In genomic region chr18:3007491-3007890, GRCh38 we compare ENCODE assay signal across 18 cellular contexts. TPM values are rescaled to one million over a fixed set of nuclear protein-coding genes. Genes with fewer than 3 reads are reported as not detected.
DNase-seq lines count a peak whose midpoint lies in the region; ATAC-seq and TF ChIP-seq lines count a peak whose summit lies in the region.
"Had no signal": no experiment of that assay in that cellular context is flagged by ENCODE, and none has a peak within 500 bp of the region (broad histone marks: within the 10 kb centered on the region; RNA-seq: fewer than 3 reads in every experiment).

No MANE protein-coding gene starts in this region.

- peak overlapping the region; percentile 51; the same call in 1 of the 2 replicates for H4K5ac ChIP-seq in IMR-90 (ENCODE audit: low read depth, low read length)

- H3K27ac ChIP-seq in IMR-90 (ENCODE audit: insufficient read depth, low read length) = no peak overlapping the region
- peak overlapping the region; percentile 39 for H3K27ac ChIP-seq in osteoblast (ENCODE audit: low read depth, low read length)
- no peak overlapping the region for H3K27ac ChIP-seq in upper lobe of right lung
- H3K27ac ChIP-seq: 22Rv1, C4-2B had no signal

- no peak overlapping the region; the same call in 1 of the 2 replicates for H3K18ac ChIP-seq in IMR-90 (ENCODE audit: low read depth, low read length)

- H3K9me3 Mint-ChIP-seq in activated T-cell treated with anti-CD3 and anti-CD28 coated beads, Interleukin-2, amount 50 U/mL, for 24 hours = no peaks in the 10 kb centered on the region
- peaks cover 31% of the 10 kb centered on the region for H3K9me3 Mint-ChIP-seq in WTC11

- peak overlapping the region; percentile 59 for H2BK5ac ChIP-seq in IMR-90 (ENCODE audit: low read depth, low read length, poor library complexity, severe bottlenecking)

- TF ChIP-seq CTCF in IMR-90 (conservative IDR thresholded peaks at IDR 0.05; ENCODE audit: low read depth, low read length) = no peak
- TF ChIP-seq CTCF in WTC11 (IDR thresholded peaks at IDR 0.05) = no peak
- TF ChIP-seq CTCF in osteoblast (IDR thresholded peaks at IDR 0.05; ENCODE audit: extremely low read depth, low read depth, low read length) = no peak
- no peak for TF ChIP-seq CTCF in upper lobe of right lung (IDR thresholded peaks at IDR 0.05)

- H3K79me2 ChIP-seq in osteoblast (ENCODE audit: insufficient read depth, low read length) = peaks cover 99% of the 10 kb centered on the region

- in situ Hi-C loops in IMR-90 (cut with MboI; ENCODE audit: low sequenced_read_pairs) = no loop called here

- H3K79me1 ChIP-seq in IMR-90 (ENCODE audit: low read depth in 1 of 2, low read length in 2 of 2) = peaks cover 34 to 71% of the 10 kb centered on the region in 2 experiments

- peak overlapping the region; percentile 64; the same call in 1 of the 2 replicates for H3K4ac ChIP-seq in IMR-90 (ENCODE audit: low read depth, low read length)

- no peak overlapping the region for H3K4me3 ChIP-seq in IMR-90 (ENCODE audit: insufficient read depth, low read depth, low read length)
- H3K4me3 ChIP-seq in osteoblast (ENCODE audit: insufficient read depth, low read length) = no peak overlapping the region
- no peak overlapping the region for H3K4me3 ChIP-seq in upper lobe of right lung
- H3K4me3 ChIP-seq: A549 had no signal

- intact Hi-C loops in IMR-90 (cut with micrococcal nuclease) (loop anchor here (10.0 kb wide), 1 partner anchor 53 kb away; no protein-coding TSS in a partner anchor), upper lobe of right lung (cut with DNase I) (no loop called here)

- BruUV-seq in IMR-90 (replicated peaks; lab: Mats Ljungman, UMichigan) = no TSS peak

- H3K9me3 ChIP-seq in IMR-90 (ENCODE audit: control insufficient read depth, insufficient read depth, low read length) (0 out of 2 replicates have a peak, but pooled peaks cover 3% of the 10 kb centered on the region), osteoblast (ENCODE audit: low read depth, low read length) (no peaks in the 10 kb centered on the region), upper lobe of right lung (no peaks in the 10 kb centered on the region)
- H3K9me3 ChIP-seq: A549 had no signal

- POLR2A ChIA-PET in IMR-90 (lab: Charles Lee; ENCODE audit: unreplicated experiment) (interaction anchor here (0.6 kb wide), 1 partner anchor 81 kb away, joined by 3 read pairs; no protein-coding TSS in a partner anchor), WTC11 (lab: Charles Lee) (interaction anchor here (0.9 kb wide), 1 partner anchor 10 kb away, joined by 3 read pairs; no protein-coding TSS in a partner anchor)

- H3K4me1 Mint-ChIP-seq in activated T-cell treated with anti-CD3 and anti-CD28 coated beads, Interleukin-2, amount 50 U/mL, for 24 hours (ENCODE audit: low read depth) = peaks cover 70% of the 10 kb centered on the region
- H3K4me1 Mint-ChIP-seq in WTC11 = peaks cover 50% of the 10 kb centered on the region

- no peaks in the 10 kb centered on the region for H3K27me3 Mint-ChIP-seq in activated T-cell treated with anti-CD3 and anti-CD28 coated beads, Interleukin-2, amount 50 U/mL, for 24 hours
- H3K27me3 Mint-ChIP-seq in WTC11 (ENCODE audit: low read depth) = no peaks in the 10 kb centered on the region
- H3K27me3 Mint-ChIP-seq: CD4-positive, alpha-beta memory T cell had no signal

- peak overlapping the region; percentile 92; the same call in 1 of the 2 replicates for H2AK5ac ChIP-seq in IMR-90 (ENCODE audit: low read depth, low read length)

- no peak overlapping the region for H3K4me2 ChIP-seq in IMR-90 (ENCODE audit: low read depth, low read length)
- no peak overlapping the region for H3K4me2 ChIP-seq in osteoblast (ENCODE audit: insufficient read depth, low read length)

- no CpG with 5 or more reads among the region's 3 CpGs for WGBS in IMR-90 (ENCODE audit: extremely low coverage in 2 of 2, insufficient read length in 1 of 2), 2 experiments

- no peak overlapping the region for H3K4me3 Mint-ChIP-seq in activated T-cell treated with anti-CD3 and anti-CD28 coated beads, Interleukin-2, amount 50 U/mL, for 24 hours
- H3K4me3 Mint-ChIP-seq in WTC11 = no peak overlapping the region

- CTCF ChIA-PET in IMR-90 (lab: Yijun Ruan, JAX) = interaction anchor here (0.6 to 1.5 kb wide), 5 partner anchors 10 to 179 kb away, joined by 3 to 5 read pairs (median 4); no protein-coding TSS in a partner anchor
- CTCF ChIA-PET in WTC11 (lab: Charles Lee) = interaction anchor here (1.3 kb wide), 1 partner anchor 56 kb away, joined by 3 read pairs; no protein-coding TSS in a partner anchor

- peaks cover 16% of the 10 kb centered on the region for H3K4me1 ChIP-seq in IMR-90 (ENCODE audit: control insufficient read depth, insufficient read depth, low read length)
- no peaks in the 10 kb centered on the region for H3K4me1 ChIP-seq in osteoblast (ENCODE audit: insufficient read depth, low read length)
- peaks cover 22% of the 10 kb centered on the region for H3K4me1 ChIP-seq in upper lobe of right lung

- no peaks in the 10 kb centered on the region for H3K27me3 ChIP-seq in IMR-90 (ENCODE audit: control insufficient read depth, insufficient read depth, low read length)
- H3K27me3 ChIP-seq in osteoblast (ENCODE audit: insufficient read depth, low read length) = no peaks in the 10 kb centered on the region
- H3K27me3 ChIP-seq in upper lobe of right lung = no peaks in the 10 kb centered on the region

- TF ChIP-seq POLR2A in IMR-90 (IDR thresholded peaks at IDR 0.05; ENCODE audit: low read depth, low read length) = no peak

- H3K36me3 ChIP-seq in IMR-90 (ENCODE audit: control insufficient read depth, insufficient read depth, low read length) = peaks cover 27% of the 10 kb centered on the region
- H3K36me3 ChIP-seq in osteoblast (ENCODE audit: insufficient read depth, low read length) = peaks cover 52% of the 10 kb centered on the region
- H3K36me3 ChIP-seq in upper lobe of right lung = peaks cover 9% of the 10 kb centered on the region

- peaks cover 13% of the 10 kb centered on the region for H3K9me1 ChIP-seq in IMR-90 (ENCODE audit: insufficient read depth, low read length)

- peak overlapping the region; percentile 32 for H3K27ac Mint-ChIP-seq in activated T-cell treated with anti-CD3 and anti-CD28 coated beads, Interleukin-2, amount 50 U/mL, for 24 hours
- H3K27ac Mint-ChIP-seq in WTC11 = peak overlapping the region; percentile 52; the same call in 1 of the 2 replicates

- no peak overlapping the region for H3K9ac ChIP-seq in IMR-90 (ENCODE audit: low read depth, low read length)

- peak overlapping the region; percentile 45; the same call in 1 of the 3 replicates for H2BK15ac ChIP-seq in IMR-90 (ENCODE audit: low read depth, low read length)

- H4K20me1 ChIP-seq in IMR-90 (ENCODE audit: insufficient read depth, low read length) (peaks cover 35% of the 10 kb centered on the region; the same call in 1 of the 2 replicates), osteoblast (ENCODE audit: insufficient read depth, low read length) (peaks cover 34% of the 10 kb centered on the region)

- H2AK9ac ChIP-seq in IMR-90 (replicated peaks; ENCODE audit: low read depth, low read length, poor library complexity) = no peak overlapping the region

- H2BK20ac ChIP-seq in IMR-90 (ENCODE audit: low read depth, low read length) = peak overlapping the region; percentile 67; the same call in 1 of the 2 replicates

- H4K8ac ChIP-seq in IMR-90 (ENCODE audit: low read depth in 2 of 2, low read length in 2 of 2) = peak overlapping the region in 1 of 2 experiments; percentile 71; a peak in 1 of 4 replicates

- dilution Hi-C loops in IMR-90 (cut with HindIII; ENCODE audit: low sequenced_read_pairs, unreplicated experiment) = no loop called here

- H2AFZ ChIP-seq in IMR-90 (replicated peaks; ENCODE audit: low read length, poor library complexity) (no peak overlapping the region), osteoblast (ENCODE audit: low read length) (no peak overlapping the region)

- H3K14ac ChIP-seq in IMR-90 (replicated peaks; ENCODE audit: low read depth, low read length) = peak overlapping the region; percentile 60

- no peak for TF ChIP-seq RAD21 in IMR-90 (IDR thresholded peaks at IDR 0.05; ENCODE audit: low read length)

- peak overlapping the region; percentile 67; the same call in 1 of the 2 replicates for H2BK120ac ChIP-seq in IMR-90 (ENCODE audit: low read depth, low read length)

- no peak overlapping the region for H3K56ac ChIP-seq in IMR-90 (ENCODE audit: extremely low read depth, insufficient read depth, low read length)

- H3K36me3 Mint-ChIP-seq in activated T-cell treated with anti-CD3 and anti-CD28 coated beads, Interleukin-2, amount 50 U/mL, for 24 hours (ENCODE audit: low read depth) = peaks cover 84% of the 10 kb centered on the region
- H3K36me3 Mint-ChIP-seq in WTC11 = peaks cover 60% of the 10 kb centered on the region

- peak overlapping the region; percentile 27; the same call in 1 of the 2 replicates for H3K23ac ChIP-seq in IMR-90 (ENCODE audit: low read depth, low read length)

- H4K91ac ChIP-seq in IMR-90 (ENCODE audit: insufficient read depth, low read depth, low read length) = 0 out of 2 replicates have a peak overlapping the region, but pooled peaks have one; percentile 20

- ATAC-seq in IMR-90 (ENCODE audit: low read depth) (no peak), WTC11 (no peak), upper lobe of right lung (no peak)
- ATAC-seq: A549, HCT116 had no signal

- no peak for DNase-seq in activated T-cell treated with anti-CD3 and anti-CD28 coated beads, Interleukin-2, amount 50 U/mL, for 24 hours
- DNase-seq in activated T-cell treated with anti-CD3 and anti-CD28 coated beads, Interleukin-2, amount 50 U/mL, for 1 hour = no peak
- DNase-seq in IMR-90 = no peak
- DNase-seq in WTC11 (ENCODE audit: low spot score) = no peak
- no peak for DNase-seq in osteoblast (ENCODE audit: insufficient read length, low spot score, missing footprints)
- DNase-seq in NCI-H69 (lab: John Stamatoyannopoulos, UW) = no peak
- no peak for DNase-seq in upper lobe of right lung
- DNase-seq: AML-193; CD4-positive, alpha-beta memory T cell; DMS153; DMS79; GDM1; GOT3; H7 had no signal

TF ChIP-seq in IMR-90, 13 proteins besides CTCF, POLR2A, EP300 and RAD21 (continues in another document):
- TF ChIP-seq NFE2L2 (IDR thresholded peaks at IDR 0.05; ENCODE audit: low read depth, low read length) (no peak), SMC3 (IDR thresholded peaks at IDR 0.05; ENCODE audit: low read depth, low read length) (no peak), RFX5 (IDR thresholded peaks at IDR 0.05; ENCODE audit: low read depth, low read length) (no peak), FOS (IDR thresholded peaks at IDR 0.05; ENCODE audit: low read depth, low read length) (no peak)

TF ChIP-seq in WTC11, 78 proteins besides CTCF, POLR2A, EP300 and RAD21 (continues in another document):
- no peak for TF ChIP-seq ZNF671 (CRISPR knock-in tag; IDR thresholded peaks at IDR 0.05)

RNA-seq across cellular contexts. Expression of gene LPIN2, which starts 5.5 kb away (rescaled TPM):
- total RNA-seq in IMR-90 (2012; rRNA removed) (21.9 and 23.9 TPM in 2 replicates), WTC11 (2021) (10.4 to 12.2 TPM (median 11.8 TPM) in 3 replicates), osteoblast (47.7 and 48.1 TPM in 2 replicates), upper lobe of right lung (50.7 TPM)
- polyA plus RNA-seq in IMR-90 (2012; rRNA removed) = 14.4 and 16.2 TPM in 2 replicates
- 8.0 and 9.9 TPM in 2 replicates for polyA plus RNA-seq in IMR-90 (2012; cell fraction: cytosol; rRNA removed)
- 15.7 and 29.0 TPM in 2 replicates for polyA plus RNA-seq in IMR-90 (2012; cell fraction: nucleus; rRNA removed; ENCODE audit: low replicate concordance)
